Comparison of ENCODE assay signal across 9 cellular contexts in genomic region chr3:160450846-160451245, GRCh38. TPM values are rescaled to one million over a fixed set of nuclear protein-coding genes. Genes with fewer than 3 reads are reported as not detected.
DNase-seq lines count a peak whose midpoint lies in the region; ATAC-seq and TF ChIP-seq lines count a peak whose summit lies in the region.
"Had no signal": no experiment of that assay in that cellular context is flagged by ENCODE, and none has a peak within 500 bp of the region (broad histone marks: within the 10 kb centered on the region; RNA-seq: fewer than 3 reads in every experiment).

No MANE protein-coding gene starts in this region.

- H3K4me1 ChIP-seq in Panc1 (ENCODE audit: control insufficient read depth, insufficient read depth, low read length) (peaks cover 17% of the 10 kb centered on the region), Karpas-422 (ENCODE audit: low read length) (peaks cover 21% of the 10 kb centered on the region)

- TF ChIP-seq CTCF in Panc1 (IDR thresholded peaks at IDR 0.05), result no peak
- TF ChIP-seq CTCF in osteocyte (IDR thresholded peaks at IDR 0.05), result peak; percentile 14

- no peaks in the 10 kb centered on the region for H3K9me2 ChIP-seq in Karpas-422 (replicated peaks; ENCODE audit: insufficient read depth, low read length)

- no peak overlapping the region for H2AFZ ChIP-seq in Karpas-422 (ENCODE audit: low read length)

- H3K36me3 ChIP-seq in Panc1 (ENCODE audit: control insufficient read depth, insufficient read depth, low read length) (peaks cover 9% of the 10 kb centered on the region), Karpas-422 (ENCODE audit: insufficient read depth, low read length) (peaks cover 16% of the 10 kb centered on the region)

- BruUV-seq in Panc1 (replicated peaks; lab: Mats Ljungman, UMichigan), result no TSS peak

- ATAC-seq in Panc1, result no peak
- ATAC-seq: body of pancreas had no signal

- H3K27ac Mint-ChIP-seq in osteocyte (ENCODE audit: unreplicated experiment), result peak overlapping the region; percentile 99

- no peaks in the 10 kb centered on the region for H4K20me1 ChIP-seq in Karpas-422 (ENCODE audit: insufficient read depth, low read depth, low read length)

- no peaks in the 10 kb centered on the region for H3K9me3 ChIP-seq in Panc1 (ENCODE audit: control insufficient read depth, insufficient read depth, low read depth, low read length)
- H3K9me3 ChIP-seq in Karpas-422 (ENCODE audit: low read length), result no peaks in the 10 kb centered on the region
- H3K9me3 ChIP-seq: body of pancreas had no signal

- peak; percentile 63 for DNase-seq in GM04504 (ENCODE audit: low read depth)
- DNase-seq in Panc1 (ENCODE audit: low read depth, low spot score), result no peak
- peak; percentile 42 for DNase-seq in epidermal melanocyte (ENCODE audit: insufficient read length, low spot score)
- DNase-seq in osteocyte (ENCODE audit: extremely low spot score, unreplicated experiment), result no peak
- no peak for DNase-seq in cerebellar cortex (ENCODE audit: low spot score)
- DNase-seq in Karpas-422, result no peak
- no peak for DNase-seq in activated gamma-delta T cell (lab: John Stamatoyannopoulos, UW)
- DNase-seq in COLO668 (lab: John Stamatoyannopoulos, UW; ENCODE audit: unreplicated experiment), result no peak

- H3K4me3 ChIP-seq in Panc1 (ENCODE audit: low read depth in 2 of 2, low read length in 2 of 2) (no peak overlapping the region), Karpas-422 (ENCODE audit: low read length) (no peak overlapping the region)
- H3K4me3 ChIP-seq: body of pancreas had no signal

- no peaks in the 10 kb centered on the region for H3K9me3 Mint-ChIP-seq in osteocyte (ENCODE audit: unreplicated experiment)

- peaks cover 44% of the 10 kb centered on the region for H3K4me1 Mint-ChIP-seq in osteocyte (ENCODE audit: unreplicated experiment)

- no peak overlapping the region for H3K4me2 ChIP-seq in Karpas-422 (ENCODE audit: low read depth, low read length, poor library complexity, severe bottlenecking)

- intact Hi-C loops in Panc1 (cut with micrococcal nuclease; ENCODE audit: unreplicated experiment), result no loop called here

- POLR2A ChIA-PET in Panc1 (lab: Charles Lee), result interaction anchor here (0.6 kb wide), 1 partner anchor 430 kb away, joined by 24 read pairs; no protein-coding TSS in a partner anchor

- in situ Hi-C loops in Panc1 (cut with HindIII; ENCODE audit: low pct_unique_long_range_greater_than_20kb, low sequenced_read_pairs), result no loop called here

- H3K27me3 ChIP-seq in Panc1 (ENCODE audit: control insufficient read depth, insufficient read depth, low read length) (no peaks in the 10 kb centered on the region), Karpas-422 (ENCODE audit: low read length) (no peaks in the 10 kb centered on the region)
- H3K27me3 ChIP-seq: body of pancreas had no signal

- H3K36me3 Mint-ChIP-seq in osteocyte (ENCODE audit: unreplicated experiment), result peaks cover 7% of the 10 kb centered on the region

- H3K27me3 Mint-ChIP-seq in osteocyte (ENCODE audit: unreplicated experiment), result no peaks in the 10 kb centered on the region

- no peak overlapping the region for H3K9ac ChIP-seq in Karpas-422 (ENCODE audit: low read length)

- peak overlapping the region; percentile 96 for H3K4me3 Mint-ChIP-seq in osteocyte (ENCODE audit: unreplicated experiment)

- peak overlapping the region; percentile 95 for H3K27ac ChIP-seq in Panc1 (ENCODE audit: low read length)
- no peak overlapping the region for H3K27ac ChIP-seq in Karpas-422 (ENCODE audit: low read length)
- H3K27ac ChIP-seq: body of pancreas had no signal

- H3K79me2 ChIP-seq in Karpas-422 (ENCODE audit: low read length), result peaks cover 36% of the 10 kb centered on the region

- CTCF ChIA-PET in Panc1 (lab: Charles Lee), result interaction anchor here (0.6 kb wide), 1 partner anchor 9 kb away, joined by 3 read pairs; no protein-coding TSS in a partner anchor

RNA-seq across cellular contexts. Expression of gene TRIM59, which starts 1.3 kb away (rescaled TPM):
- total RNA-seq in Panc1 (2021; ENCODE audit: unreplicated experiment) (27.9 TPM), osteocyte (36.0 and 40.3 TPM in 2 replicates)
- 9.2 TPM for polyA plus RNA-seq in Panc1 (2012; ENCODE audit: insufficient read length)
- total RNA-seq in Karpas-422 (2014; rRNA removed; shearing (Covaris generic); ENCODE audit: low replicate concordance), result 7.0 and 39.3 TPM in 2 replicates

RNA-seq across cellular contexts. Expression of gene SMC4, which starts 51.4 kb away (rescaled TPM):
- total RNA-seq in Panc1 (2021; ENCODE audit: unreplicated experiment) (160 TPM), osteocyte (59.2 and 68.8 TPM in 2 replicates)
- polyA plus RNA-seq in Panc1 (2012; ENCODE audit: insufficient read length), result 57.2 TPM
- total RNA-seq in Karpas-422 (2014; rRNA removed; shearing (Covaris generic); ENCODE audit: low replicate concordance), result 99.1 and 173 TPM in 2 replicates

RNA-seq across cellular contexts. Expression of gene IFT80, which starts 51.8 kb away (rescaled TPM):
- total RNA-seq in Panc1 (2021; ENCODE audit: unreplicated experiment), result 35.1 TPM
- polyA plus RNA-seq in Panc1 (2012; ENCODE audit: insufficient read length), result 19.5 TPM
- total RNA-seq in osteocyte, result 42.8 and 43.3 TPM in 2 replicates
- 40.7 and 44.8 TPM in 2 replicates for total RNA-seq in Karpas-422 (2014; rRNA removed; shearing (Covaris generic); ENCODE audit: low replicate concordance)

Comparison
In these comparisons a context has a peak if more than half of its experiments do, and no peak if none do; other contexts are left out.
1. DNase-seq: peak in GM04504 (single experiment) and epidermal melanocyte (single experiment); none in Panc1 (single experiment), osteocyte (single experiment), cerebellar cortex (single experiment), Karpas-422 (single experiment), activated gamma-delta T cell (single experiment) and COLO668 (single experiment).